ENCODE assay signal across 19 cellular contexts in the genomic region with DNA sequence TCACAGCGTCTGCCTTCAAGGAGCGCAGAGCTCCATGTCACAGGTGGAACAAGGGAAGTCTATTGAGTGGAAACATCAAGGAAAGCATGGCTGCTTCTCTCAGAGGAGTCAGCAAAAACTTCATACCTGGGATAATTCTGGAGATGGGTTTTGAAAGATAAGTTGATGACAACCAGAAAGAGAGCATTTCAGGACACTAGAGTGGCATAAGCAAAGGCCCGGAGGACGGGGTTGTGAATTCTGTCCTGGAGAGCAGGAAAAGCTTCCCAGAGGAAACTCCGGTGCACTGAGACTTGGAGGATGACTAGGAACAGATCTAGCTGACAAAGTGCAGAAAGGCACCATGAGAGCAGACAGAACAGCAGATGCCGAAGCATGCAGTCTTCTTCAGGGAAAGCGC.
DNase-seq lines count a peak whose midpoint lies in the region; ATAC-seq and TF ChIP-seq lines count a peak whose summit lies in the region.
"Had no signal": no experiment of that assay in that cellular context is flagged by ENCODE, and none has a peak within 500 bp of the region (broad histone marks: within the 10 kb centered on the region; RNA-seq: fewer than 3 reads in every experiment).

No MANE protein-coding gene starts in this region.

- DNase-seq in left ventricle myocardium inferior, result no peak
- no peak for DNase-seq in left cardiac atrium
- DNase-seq in right cardiac atrium, result no peak
- no peak for DNase-seq in neural progenitor cell (ENCODE audit: low spot score)
- DNase-seq in effector memory CD4-positive, alpha-beta T cell, result no peak
- no peak for DNase-seq in GM19240 (ENCODE audit: insufficient read length, low spot score)
- no peak for DNase-seq in neuronal stem cell (ENCODE audit: low spot score)
- DNase-seq: ACHN; CD4-positive, alpha-beta T cell; DMS153; DMS79; GDM1; H7; HFFc6 had no signal

- H3K36me3 Mint-ChIP-seq in neural progenitor cell, result no peaks in the 10 kb centered on the region

- H3K9me3 ChIP-seq in left ventricle myocardium inferior (replicated peaks) (no peaks in the 10 kb centered on the region), right cardiac atrium (ENCODE audit: control insufficient read depth, low read length) (no peaks in the 10 kb centered on the region), neural progenitor cell (ENCODE audit: low read depth) (no peaks in the 10 kb centered on the region), skeletal muscle tissue (ENCODE audit: control insufficient read depth in 3 of 3, low read length in 3 of 3) (no peaks in the 10 kb centered on the region), neuronal stem cell (replicated peaks in 1 of 2; ENCODE audit: control insufficient read depth in 2 of 2, insufficient read depth in 1 of 2, low read depth in 1 of 2, low read length in 2 of 2) (no peaks in the 10 kb centered on the region)
- H3K9me3 ChIP-seq in effector memory CD4-positive, alpha-beta T cell (ENCODE audit: control insufficient read depth, low read length), result no peaks in the 10 kb centered on the region

- H3K4me1 ChIP-seq in left ventricle myocardium inferior, result peaks cover 46% of the 10 kb centered on the region
- peaks cover 3% of the 10 kb centered on the region for H3K4me1 ChIP-seq in right cardiac atrium (ENCODE audit: control insufficient read depth, insufficient read depth, low read length)
- H3K4me1 ChIP-seq in neural progenitor cell, result peaks cover 4% of the 10 kb centered on the region
- peaks cover 26 to 45% (median 35%) of the 10 kb centered on the region in 3 donors for H3K4me1 ChIP-seq in skeletal muscle tissue (ENCODE audit: control insufficient read depth in 3 of 3, insufficient read depth in 3 of 3, low read length in 3 of 3)
- H3K4me1 ChIP-seq in effector memory CD4-positive, alpha-beta T cell (ENCODE audit: control insufficient read depth, insufficient read depth, low read length, poor library complexity, severe bottlenecking), result no peaks in the 10 kb centered on the region
- peaks cover 0 to 2% of the 10 kb centered on the region in 2 donors for H3K4me1 ChIP-seq in neuronal stem cell (ENCODE audit: control insufficient read depth in 2 of 2, insufficient read depth in 1 of 2, low read depth in 1 of 2, low read length in 2 of 2)

- H3K14ac ChIP-seq in neuronal stem cell (ENCODE audit: low read length), result no peak overlapping the region

- peak overlapping the region; percentile 55 for H3K27ac Mint-ChIP-seq in neural progenitor cell
- H3K27ac Mint-ChIP-seq: CD4-positive, alpha-beta T cell; GM23338; HFFc6 had no signal

- no peak overlapping the region for H2AK5ac ChIP-seq in neuronal stem cell (ENCODE audit: low read depth, low read length)

- H2AFZ ChIP-seq in neural progenitor cell (replicated peaks) (no peak overlapping the region), neuronal stem cell (ENCODE audit: low read length) (no peak overlapping the region)
- H2AFZ ChIP-seq: GM23338 had no signal

- H3K4me3 Mint-ChIP-seq in neural progenitor cell, result no peak overlapping the region
- H3K4me3 Mint-ChIP-seq: CD4-positive, alpha-beta T cell; GM23338; HFFc6 had no signal

- no peak overlapping the region for H2BK5ac ChIP-seq in neuronal stem cell (ENCODE audit: low read length)

- H3K9ac ChIP-seq in neural progenitor cell (no peak overlapping the region), skeletal muscle tissue (ENCODE audit: low read depth in 1 of 3, low read length in 3 of 3) (peak overlapping the region; percentile 9 to 34 (median 25)), neuronal stem cell (ENCODE audit: low read depth, low read length, poor library complexity) (no peak overlapping the region)

- H2BK12ac ChIP-seq in neuronal stem cell (ENCODE audit: low read length), result no peak overlapping the region

- no peaks in the 10 kb centered on the region for H3K27me3 ChIP-seq in left ventricle myocardium inferior (ENCODE audit: low read depth)
- no peaks in the 10 kb centered on the region for H3K27me3 ChIP-seq in right cardiac atrium (ENCODE audit: control insufficient read depth, insufficient read depth)
- no peaks in the 10 kb centered on the region for H3K27me3 ChIP-seq in neural progenitor cell
- no peaks in the 10 kb centered on the region for H3K27me3 ChIP-seq in skeletal muscle tissue (ENCODE audit: control insufficient read depth in 3 of 3, insufficient read depth in 3 of 3, low read length in 3 of 3)
- H3K27me3 ChIP-seq in effector memory CD4-positive, alpha-beta T cell (replicated peaks; ENCODE audit: control insufficient read depth, insufficient read depth, low read length, poor library complexity, severe bottlenecking), result no peaks in the 10 kb centered on the region
- no peaks in the 10 kb centered on the region for H3K27me3 ChIP-seq in neuronal stem cell (ENCODE audit: control insufficient read depth in 3 of 3, insufficient read depth in 3 of 3, low read depth in 1 of 3, low read length in 3 of 3)

- H3K4me1 Mint-ChIP-seq in neural progenitor cell, result peaks cover 15% of the 10 kb centered on the region
- H3K4me1 Mint-ChIP-seq: GM23338 had no signal

- H3K79me1 ChIP-seq in neuronal stem cell (ENCODE audit: low read depth, low read length), result no peaks in the 10 kb centered on the region

- H3K4ac ChIP-seq in neuronal stem cell (ENCODE audit: low read length), result no peak overlapping the region

- H3K4me3 ChIP-seq in left ventricle myocardium inferior (no peak overlapping the region), right cardiac atrium (ENCODE audit: low read length) (no peak overlapping the region), neural progenitor cell (no peak overlapping the region), skeletal muscle tissue (ENCODE audit: low read length in 3 of 3) (peak overlapping the region in 1 of 3 donors; percentile 28), neuronal stem cell (ENCODE audit: low read length in 2 of 2) (no peak overlapping the region)
- no peak overlapping the region for H3K4me3 ChIP-seq in effector memory CD4-positive, alpha-beta T cell (ENCODE audit: insufficient read depth, low read depth, low read length, poor library complexity, severe bottlenecking)
- H3K4me3 ChIP-seq: GM23338 had no signal

- no peaks in the 10 kb centered on the region for H3F3A ChIP-seq in neural progenitor cell (ENCODE audit: low read depth)

- no peak overlapping the region for H2BK120ac ChIP-seq in neuronal stem cell (ENCODE audit: low read depth, low read length)

- H3K36me3 ChIP-seq in left ventricle myocardium inferior (no peaks in the 10 kb centered on the region), neural progenitor cell (no peaks in the 10 kb centered on the region), skeletal muscle tissue (ENCODE audit: control insufficient read depth in 3 of 3, insufficient read depth in 3 of 3, low read length in 3 of 3) (no peaks in the 10 kb centered on the region), neuronal stem cell (replicated peaks in 1 of 2; ENCODE audit: control insufficient read depth in 2 of 2, insufficient read depth in 2 of 2, low read length in 2 of 2) (no peaks in the 10 kb centered on the region)
- no peaks in the 10 kb centered on the region for H3K36me3 ChIP-seq in effector memory CD4-positive, alpha-beta T cell (ENCODE audit: control insufficient read depth, insufficient read depth, low read length)

- H3K27ac ChIP-seq in left ventricle myocardium inferior (replicated peaks) (peak overlapping the region; percentile 78), right cardiac atrium (ENCODE audit: low read length) (peak overlapping the region; percentile 2), neural progenitor cell (no peak overlapping the region), skeletal muscle tissue (ENCODE audit: low read depth, low read length) (peak overlapping the region; percentile 95), neuronal stem cell (replicated peaks; ENCODE audit: low read length) (no peak overlapping the region)
- no peak overlapping the region for H3K27ac ChIP-seq in effector memory CD4-positive, alpha-beta T cell (ENCODE audit: insufficient read depth, low read length, poor library complexity, severe bottlenecking)
- H3K27ac ChIP-seq: C4-2B, HL-60 had no signal

- no peak overlapping the region for H3K23ac ChIP-seq in neuronal stem cell (ENCODE audit: low read depth, low read length, poor library complexity)

- no peaks in the 10 kb centered on the region for H3K79me2 ChIP-seq in neural progenitor cell (ENCODE audit: low read depth)

- H3K27me3 Mint-ChIP-seq in neural progenitor cell (ENCODE audit: insufficient read depth, low read depth), result no peaks in the 10 kb centered on the region
- H3K27me3 Mint-ChIP-seq: CD4-positive, alpha-beta T cell had no signal

- no peak overlapping the region for H4K8ac ChIP-seq in neuronal stem cell (ENCODE audit: low read depth, low read length)

- TF ChIP-seq CTCF in left ventricle myocardium inferior (IDR thresholded peaks at IDR 0.05; ENCODE audit: borderline replicate concordance) (no peak), neural progenitor cell (IDR thresholded peaks at IDR 0.05) (no peak)

- H3K9me3 Mint-ChIP-seq in neural progenitor cell, result no peaks in the 10 kb centered on the region
- H3K9me3 Mint-ChIP-seq: GM23338 had no signal

- no peak overlapping the region for H4K91ac ChIP-seq in neuronal stem cell (ENCODE audit: low read depth, low read length, poor library complexity)

- WGBS in right cardiac atrium, result 90% methylated on average over 7 of the region's 7 CpGs
- no CpG with 5 or more reads among the region's 7 CpGs for WGBS in neuronal stem cell (ENCODE audit: extremely low coverage in 2 of 2, insufficient read length in 2 of 2, insufficient replicate concordance in 1 of 2), 2 donors

- H3K4me2 ChIP-seq in neural progenitor cell (no peak overlapping the region), neuronal stem cell (ENCODE audit: insufficient read depth, low read length, poor library complexity, severe bottlenecking) (no peak overlapping the region)
- H3K4me2 ChIP-seq: GM23338 had no signal

- H2BK15ac ChIP-seq in neuronal stem cell (ENCODE audit: low read length), result no peak overlapping the region

- no peak for ATAC-seq in left cardiac atrium
- no peak for ATAC-seq in right cardiac atrium
- ATAC-seq: GM23338, HCT116 had no signal

- intact Hi-C loops in left ventricle myocardium inferior (cut with micrococcal nuclease), result no loop called here
- intact Hi-C loops in left cardiac atrium (cut with DNase I), result loop anchor here in 1 of 2 donors (10.0 kb wide), 1 partner anchor 218 kb away; a partner anchor contains a TSS
- intact Hi-C loops in right cardiac atrium (cut with DNase I), result no loop called here

- H3K18ac ChIP-seq in neuronal stem cell (ENCODE audit: low read length), result no peak overlapping the region

- H4K20me1 ChIP-seq in neural progenitor cell (ENCODE audit: low read depth), result no peaks in the 10 kb centered on the region

Comparison
In these comparisons a context has a peak if more than half of its experiments do, and no peak if none do; other contexts are left out.
1. H3K27ac ChIP-seq: peak in left ventricle myocardium inferior (single experiment), right cardiac atrium (single experiment) and skeletal muscle tissue (single experiment); none in neural progenitor cell (single experiment), effector memory CD4-positive, alpha-beta T cell (single experiment) and neuronal stem cell (single experiment).
2. H3K9ac ChIP-seq: peak in skeletal muscle tissue (3 of 3); none in neural progenitor cell (single experiment) and neuronal stem cell (single experiment).